ENCODE assay signal across 34 cellular contexts in genomic region chr13:61873717-61874116, GRCh38.
"Had no signal": no experiment of that assay in that cellular context is flagged by ENCODE, and none has a peak within 500 bp of the region (broad histone marks: within the 10 kb centered on the region; RNA-seq: fewer than 3 reads in every experiment).

No MANE protein-coding gene starts in this region.

- H3K9ac ChIP-seq: KMS-11 had no signal

- H3K27ac ChIP-seq: KMS-11 had no signal

- H3K4me3 ChIP-seq: MG63 had no signal

- H3K9me3 ChIP-seq: MG63 had no signal

- H3K4me2 ChIP-seq: KMS-11 had no signal

- H3K27me3 ChIP-seq: MG63 had no signal

- H3K36me3 ChIP-seq: MG63 had no signal

- DNase-seq: Karpas-422, Kasumi-1, KG1, MG63, MM.1S, MV-4-11, NCI-H1048, NCI-H1092, NCI-H1092 treated with DMSO at 0.1 percent for 48 hours, NCI-H1105, NCI-H1105 treated with DMSO at 0.1 percent for 48 hours, NCI-H1417, NCI-H1417 treated with DMSO at 0.1 percent for 48 hours, NCI-H1436, NCI-H1436 treated with DMSO at 0.1 percent for 48 hours, NCI-H146, NCI-H1694, NCI-H1694 treated with DMSO at 0.1 percent for 48 hours, NCI-H187, NCI-H187 treated with DMSO at 0.1 percent for 48 hours, NCI-H1930, NCI-H2029, NCI-H2029 treated with DMSO at 0.1 percent for 48 hours, NCI-H2081, NCI-H2081 treated with DMSO at 0.1 percent for 48 hours, NCI-H2107, NCI-H2171, NCI-H2171 treated with DMSO at 0.1 percent for 48 hours, NCI-H2227 treated with DMSO at 0.1 percent for 48 hours, NCI-H226, NCI-H345, NCI-H446, NCI-H446 treated with DMSO at 0.1 percent for 48 hours had no signal
